ENCODE assay signal across 12 cellular contexts in the genomic region with DNA sequence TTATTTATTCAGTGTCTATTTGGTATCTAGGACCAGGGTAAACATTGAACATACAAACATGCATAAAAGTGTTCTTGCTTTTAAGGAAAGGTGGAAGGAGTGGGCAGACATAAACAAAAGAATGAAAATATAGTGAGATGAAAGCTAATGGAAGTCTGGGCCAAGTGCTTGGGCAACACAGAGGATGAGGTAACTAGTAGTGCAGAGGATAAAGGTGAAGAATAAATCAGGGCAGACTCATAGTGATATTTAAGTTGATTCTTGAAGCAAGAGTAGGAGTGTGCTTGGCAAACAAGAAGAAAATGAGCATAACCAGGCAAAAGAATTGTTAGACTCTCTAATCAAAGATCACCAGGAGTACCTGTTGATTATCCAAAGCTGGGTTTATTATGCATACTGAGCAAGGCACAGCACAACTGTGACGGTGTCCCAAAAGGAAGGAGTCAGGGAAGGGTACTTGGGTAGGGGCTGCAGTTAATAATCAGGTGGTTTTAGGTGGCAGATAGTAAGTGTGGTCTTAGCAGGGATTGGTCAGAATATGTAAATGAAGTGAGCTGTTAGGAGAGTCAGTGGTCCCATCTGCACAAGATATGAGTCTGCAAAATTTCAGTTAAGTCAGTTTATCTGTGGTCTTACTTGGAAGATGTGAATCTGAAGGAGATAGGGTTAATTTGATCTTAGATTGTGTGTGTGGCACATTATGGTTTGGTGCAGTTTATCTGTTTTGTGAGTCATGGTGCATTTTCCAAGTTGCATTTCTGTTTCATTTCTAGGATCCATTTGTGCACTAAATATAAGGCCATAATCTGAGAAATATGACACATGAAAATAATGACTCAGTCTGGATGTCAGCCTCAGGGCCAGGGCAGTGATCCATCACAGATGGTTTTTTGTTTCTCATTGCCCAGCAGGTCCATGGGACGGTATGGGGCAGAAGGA. TPM values are rescaled to one million over a fixed set of nuclear protein-coding genes. Genes with fewer than 3 reads are reported as not detected.
DNase-seq lines count a peak whose midpoint lies in the region; ATAC-seq and TF ChIP-seq lines count a peak whose summit lies in the region.
"Had no signal": no experiment of that assay in that cellular context is flagged by ENCODE, and none has a peak within 500 bp of the region (broad histone marks: within the 10 kb centered on the region; RNA-seq: fewer than 3 reads in every experiment).

No MANE protein-coding gene starts in this region.

- H3K4me2 ChIP-seq in fibroblast of lung (ENCODE audit: extremely low read depth, insufficient read depth, low read length): peak overlapping the region; percentile 34
- H3K4me2 ChIP-seq in H9 (ENCODE audit: insufficient read depth, insufficient read length, low read length): no peak overlapping the region

- no peak overlapping the region for H3K4me3 ChIP-seq in fibroblast of lung (replicated peaks in 1 of 4; ENCODE audit: control extremely low read depth in 1 of 4, insufficient read depth in 1 of 4, low read depth in 3 of 4, low read length in 4 of 4)
- H3K4me3 ChIP-seq: SK-N-MC had no signal

- H3K79me1 ChIP-seq in H9 (ENCODE audit: insufficient read depth, low read depth, low read length, poor library complexity, severe bottlenecking): no peaks in the 10 kb centered on the region

- H4K20me1 ChIP-seq in fibroblast of lung (ENCODE audit: control insufficient read depth, extremely low read depth, insufficient read depth, low read length) (no peaks in the 10 kb centered on the region), H9 (ENCODE audit: control insufficient read depth, insufficient read depth, insufficient read length) (no peaks in the 10 kb centered on the region)

- H3K4me3 Mint-ChIP-seq in activated CD8-positive, alpha-beta T cell treated with anti-CD3 and anti-CD28 coated beads for 36 hours: no peak overlapping the region
- H3K4me3 Mint-ChIP-seq in activated CD8-positive, alpha-beta T cell treated with anti-CD3 and anti-CD28 coated beads, Interleukin-2, amount 10 ng/mL, durations not matched to agents 7 days and 5 days: no peak overlapping the region
- H3K4me3 Mint-ChIP-seq in H9: no peak overlapping the region
- H3K4me3 Mint-ChIP-seq: B cell, immature natural killer cell, natural killer cell had no signal

- WGBS in H9 (ENCODE audit: extremely low coverage, insufficient read length, low lambda C conversion rate): no CpG with 5 or more reads among the region's 2 CpGs

- H3K27ac ChIP-seq in fibroblast of lung (ENCODE audit: insufficient read depth, low read length) (no peak overlapping the region), H9 (ENCODE audit: insufficient read length, low read depth, low read length) (no peak overlapping the region)
- H3K27ac ChIP-seq: SK-N-MC had no signal

- H2AK5ac ChIP-seq in H9 (ENCODE audit: insufficient read length, low read length): no peak overlapping the region

- no peak overlapping the region for H3K27ac Mint-ChIP-seq in activated CD8-positive, alpha-beta T cell treated with anti-CD3 and anti-CD28 coated beads for 36 hours
- no peak overlapping the region for H3K27ac Mint-ChIP-seq in activated CD8-positive, alpha-beta T cell treated with anti-CD3 and anti-CD28 coated beads, Interleukin-2, amount 10 ng/mL, durations not matched to agents 7 days and 5 days
- H3K27ac Mint-ChIP-seq in H9: no peak overlapping the region
- H3K27ac Mint-ChIP-seq: B cell, immature natural killer cell, natural killer cell had no signal

- H3K4me1 ChIP-seq in fibroblast of lung (ENCODE audit: control insufficient read depth, extremely low read depth, insufficient read depth, low read length) (peaks cover 8% of the 10 kb centered on the region), H9 (ENCODE audit: insufficient read depth, low read length) (no peaks in the 10 kb centered on the region)

- H3K9ac ChIP-seq in fibroblast of lung (ENCODE audit: insufficient read depth, low read length) (no peak overlapping the region), H9 (ENCODE audit: extremely low read depth, insufficient read length, low read length) (no peak overlapping the region)

- H3K27me3 Mint-ChIP-seq in activated CD8-positive, alpha-beta T cell treated with anti-CD3 and anti-CD28 coated beads for 36 hours: peaks cover 1% of the 10 kb centered on the region
- H3K27me3 Mint-ChIP-seq in activated CD8-positive, alpha-beta T cell treated with anti-CD3 and anti-CD28 coated beads, Interleukin-2, amount 10 ng/mL, durations not matched to agents 7 days and 5 days (ENCODE audit: low read depth): peaks cover 11% of the 10 kb centered on the region
- H3K27me3 Mint-ChIP-seq in H9 (ENCODE audit: low read depth): peaks cover 3% of the 10 kb centered on the region

- no peak overlapping the region for H3K18ac ChIP-seq in H9 (ENCODE audit: insufficient read length, low read depth, low read length)

- no peak overlapping the region for H3K23ac ChIP-seq in H9 (ENCODE audit: insufficient read length, low read depth, low read length)

- no peaks in the 10 kb centered on the region for H3K36me3 Mint-ChIP-seq in activated CD8-positive, alpha-beta T cell treated with anti-CD3 and anti-CD28 coated beads for 36 hours (ENCODE audit: low read depth)
- no peaks in the 10 kb centered on the region for H3K36me3 Mint-ChIP-seq in activated CD8-positive, alpha-beta T cell treated with anti-CD3 and anti-CD28 coated beads, Interleukin-2, amount 10 ng/mL, durations not matched to agents 7 days and 5 days (ENCODE audit: low read depth)
- H3K36me3 Mint-ChIP-seq in H9 (ENCODE audit: insufficient read depth in 1 of 3, low read depth in 3 of 3): no peaks in the 10 kb centered on the region
- H3K36me3 Mint-ChIP-seq: immature natural killer cell, natural killer cell had no signal

- H3K23me2 ChIP-seq in H9 (ENCODE audit: insufficient read length, low read depth, low read length, poor library complexity, severe bottlenecking): no peaks in the 10 kb centered on the region

- H3K79me2 ChIP-seq in fibroblast of lung (ENCODE audit: control insufficient read depth, insufficient read depth, low read length): no peaks in the 10 kb centered on the region
- H3K79me2 ChIP-seq in H9 (ENCODE audit: insufficient read depth, low read length): no peaks in the 10 kb centered on the region

- H3K27me3 ChIP-seq in fibroblast of lung (ENCODE audit: control insufficient read depth, insufficient read depth, low read length) (no peaks in the 10 kb centered on the region), H9 (ENCODE audit: insufficient read depth, low read length) (no peaks in the 10 kb centered on the region)

- H3K36me3 ChIP-seq in fibroblast of lung (ENCODE audit: control insufficient read depth, insufficient read depth, low read length): no peaks in the 10 kb centered on the region

- no peak overlapping the region for H2BK5ac ChIP-seq in H9 (ENCODE audit: insufficient read length, low read length)

- no peaks in the 10 kb centered on the region for H3K9me3 Mint-ChIP-seq in activated CD8-positive, alpha-beta T cell treated with anti-CD3 and anti-CD28 coated beads for 36 hours
- H3K9me3 Mint-ChIP-seq in activated CD8-positive, alpha-beta T cell treated with anti-CD3 and anti-CD28 coated beads, Interleukin-2, amount 10 ng/mL, durations not matched to agents 7 days and 5 days (ENCODE audit: insufficient read depth): no peaks in the 10 kb centered on the region
- peaks cover 0 to 3% of the 10 kb centered on the region in 2 experiments; a peak in 1 of 5 replicates for H3K9me3 Mint-ChIP-seq in H9
- H3K9me3 Mint-ChIP-seq: immature natural killer cell, natural killer cell had no signal

- H4K91ac ChIP-seq in H9 (ENCODE audit: insufficient read length, low read depth, low read length): no peak overlapping the region

- ATAC-seq in activated CD8-positive, alpha-beta T cell treated with anti-CD3 and anti-CD28 coated beads for 36 hours: peak; percentile 39
- ATAC-seq in activated CD8-positive, alpha-beta T cell treated with anti-CD3 and anti-CD28 coated beads, Interleukin-2, amount 10 ng/mL, durations not matched to agents 7 days and 5 days: no peak
- peak; percentile 52 for ATAC-seq in stimulated activated naive CD8-positive, alpha-beta T cell treated with anti-CD3 and anti-CD28 coated beads, Interleukin-15, Interleukin-2, amounts not matched to agents 100 U/mL and 50 U/mL, for 24 hours

- no peaks in the 10 kb centered on the region for H3K4me1 Mint-ChIP-seq in activated CD8-positive, alpha-beta T cell treated with anti-CD3 and anti-CD28 coated beads for 36 hours (ENCODE audit: low read depth)
- H3K4me1 Mint-ChIP-seq in activated CD8-positive, alpha-beta T cell treated with anti-CD3 and anti-CD28 coated beads, Interleukin-2, amount 10 ng/mL, durations not matched to agents 7 days and 5 days (ENCODE audit: low read depth): no peaks in the 10 kb centered on the region
- no peaks in the 10 kb centered on the region for H3K4me1 Mint-ChIP-seq in H9
- H3K4me1 Mint-ChIP-seq: immature natural killer cell, natural killer cell had no signal

- H3K4ac ChIP-seq in H9 (ENCODE audit: low read depth, low read length): no peak overlapping the region

- H4K5ac ChIP-seq in H9 (ENCODE audit: insufficient read length, low read depth, low read length): no peak overlapping the region

- intact Hi-C loops in activated CD8-positive, alpha-beta T cell treated with anti-CD3 and anti-CD28 coated beads for 36 hours (cut with micrococcal nuclease): no loop called here

- H3K56ac ChIP-seq in H9 (ENCODE audit: insufficient read length, low read depth, low read length): no peak overlapping the region

- H3K14ac ChIP-seq in H9 (ENCODE audit: insufficient read depth, low read length): no peak overlapping the region

- no peak overlapping the region for H2BK20ac ChIP-seq in H9 (ENCODE audit: low read depth, low read length, poor library complexity, severe bottlenecking)

- CTCF ChIA-PET in activated CD8-positive, alpha-beta T cell treated with anti-CD3 and anti-CD28 coated beads for 36 hours (lab: Charles Lee): interaction anchor here (0.6 to 1.6 kb wide), 3 partner anchors 113 to 513 kb away, joined by 3 to 4 read pairs (median 3); no protein-coding TSS in a partner anchor
- CTCF ChIA-PET in activated CD8-positive, alpha-beta T cell treated with anti-CD3 and anti-CD28 coated beads, Interleukin-2, amount 10 ng/mL, durations not matched to agents 7 days and 5 days (lab: Charles Lee): no interaction called here

- H3K9me3 ChIP-seq in fibroblast of lung (ENCODE audit: control insufficient read depth, insufficient read depth, low read depth, low read length) (no peaks in the 10 kb centered on the region), H9 (ENCODE audit: control insufficient read depth, low read depth, low read length) (no peaks in the 10 kb centered on the region)

- TF ChIP-seq CTCF in activated CD8-positive, alpha-beta T cell treated with anti-CD3 and anti-CD28 coated beads for 36 hours (IDR thresholded peaks at IDR 0.05): no peak
- TF ChIP-seq CTCF in fibroblast of lung (conservative IDR thresholded peaks at IDR 0.05 in 1 of 2, IDR thresholded peaks at IDR 0.05 in 1 of 2; ENCODE audit: low read depth in 1 of 2, low read length in 2 of 2) (no peak), H9 (conservative IDR thresholded peaks at IDR 0.05) (no peak)

- no peak for DNase-seq in activated CD8-positive, alpha-beta T cell treated with anti-CD3 and anti-CD28 coated beads for 36 hours
- no peak for DNase-seq in activated CD8-positive, alpha-beta T cell treated with anti-CD3 and anti-CD28 coated beads, Interleukin-2, amount 10 ng/mL, durations not matched to agents 7 days and 5 days
- peak; percentile 38 for DNase-seq in RKO (ENCODE audit: low spot score)
- DNase-seq in fibroblast of lung (ENCODE audit: low read depth in 2 of 2): peak; percentile 72 to 83
- no peak for DNase-seq in stimulated activated naive CD8-positive, alpha-beta T cell treated with anti-CD3 and anti-CD28 coated beads, Interleukin-15, Interleukin-2, amounts not matched to agents 100 U/mL and 50 U/mL, for 24 hours
- no peak for DNase-seq in stimulated activated CD4-positive, alpha-beta T cell treated with anti-CD3 and anti-CD28 coated beads, Interleukin-4, amount 100 ng/mL, for 1 hour
- DNase-seq in medulla oblongata (ENCODE audit: extremely low spot score): no peak
- DNase-seq in H9: no peak
- DNase-seq: immature natural killer cell, natural killer cell had no signal

- POLR2A ChIA-PET in activated CD8-positive, alpha-beta T cell treated with anti-CD3 and anti-CD28 coated beads for 36 hours (lab: Charles Lee): no interaction called here
- POLR2A ChIA-PET in activated CD8-positive, alpha-beta T cell treated with anti-CD3 and anti-CD28 coated beads, Interleukin-2, amount 10 ng/mL, durations not matched to agents 7 days and 5 days (lab: Charles Lee): interaction anchor here (1.0 kb wide), 1 partner anchor 47 kb away, joined by 3 read pairs; a partner anchor contains a TSS

- H4K8ac ChIP-seq in H9 (replicated peaks; ENCODE audit: insufficient read length, low read depth, low read length): no peak overlapping the region

- H3T11ph ChIP-seq in H9 (ENCODE audit: low read length): no peak overlapping the region

- H2BK12ac ChIP-seq in H9 (ENCODE audit: insufficient read length, low read depth, low read length): no peak overlapping the region

- no peak overlapping the region for H2BK15ac ChIP-seq in H9 (ENCODE audit: low read depth, low read length)

- H2BK120ac ChIP-seq in H9 (ENCODE audit: low read depth, low read length, poor library complexity, severe bottlenecking): no peak overlapping the region

- no peak overlapping the region for H2AFZ ChIP-seq in fibroblast of lung (ENCODE audit: low read length)
- no peak overlapping the region for H2AFZ ChIP-seq in H9 (ENCODE audit: low read length)

RNA-seq across cellular contexts. Expression of a gene that starts 30.6 kb away (rescaled TPM):
- total RNA-seq in activated CD8-positive, alpha-beta T cell treated with anti-CD3 and anti-CD28 coated beads for 36 hours: 10 to 100 TPM; 90.5 to 94.6 TPM
- 10 to 100 TPM; 53.1 to 53.9 TPM for total RNA-seq in activated CD8-positive, alpha-beta T cell treated with anti-CD3 and anti-CD28 coated beads, Interleukin-2, amount 10 ng/mL, durations not matched to agents 7 days and 5 days
- total RNA-seq in fibroblast of lung (80.9 and 98.6 TPM in 2 replicates), H9 (2021) (58.0 and 58.3 TPM in 2 replicates)
- polyA plus RNA-seq in fibroblast of lung: 70.1 and 111 TPM in 2 replicates
- polyA plus RNA-seq in fibroblast of lung (2012): 60.5 and 81.7 TPM in 2 replicates
- 19.4 and 25.8 TPM in 2 replicates for polyA minus RNA-seq in fibroblast of lung (ENCODE audit: low replicate concordance)

RNA-seq across cellular contexts. Expression of a gene that starts 46.7 kb away (rescaled TPM):
- 10 to 100 TPM; 20.7 to 20.9 TPM for total RNA-seq in activated CD8-positive, alpha-beta T cell treated with anti-CD3 and anti-CD28 coated beads for 36 hours
- total RNA-seq in activated CD8-positive, alpha-beta T cell treated with anti-CD3 and anti-CD28 coated beads, Interleukin-2, amount 10 ng/mL, durations not matched to agents 7 days and 5 days: 10 to 100 TPM in 1 of 2 experiments, 1 to 10 TPM in 1; 9.4 to 10.3 TPM
- total RNA-seq in fibroblast of lung (69.3 and 88.7 TPM in 2 replicates), H9 (2021) (20.8 and 23.2 TPM in 2 replicates)
- 91.0 and 96.0 TPM in 2 replicates for polyA plus RNA-seq in fibroblast of lung
- polyA plus RNA-seq in fibroblast of lung (2012): 46.1 and 48.8 TPM in 2 replicates
- polyA minus RNA-seq in fibroblast of lung (ENCODE audit: low replicate concordance): 25.8 and 32.7 TPM in 2 replicates

Comparison
In these comparisons a context has a peak if more than half of its experiments do, and no peak if none do; other contexts are left out.
1. DNase-seq: peak in RKO (single experiment) and fibroblast of lung (2 of 2); none in activated CD8-positive, alpha-beta T cell treated with anti-CD3 and anti-CD28 coated beads for 36 hours (single experiment), activated CD8-positive, alpha-beta T cell treated with anti-CD3 and anti-CD28 coated beads, Interleukin-2, amount 10 ng/mL, durations not matched to agents 7 days and 5 days (single experiment), stimulated activated naive CD8-positive, alpha-beta T cell treated with anti-CD3 and anti-CD28 coated beads, Interleukin-15, Interleukin-2, amounts not matched to agents 100 U/mL and 50 U/mL, for 24 hours (single experiment), stimulated activated CD4-positive, alpha-beta T cell treated with anti-CD3 and anti-CD28 coated beads, Interleukin-4, amount 100 ng/mL, for 1 hour (single experiment), medulla oblongata (single experiment) and H9 (single experiment).